ENCODE assay signal across 26 cellular contexts in the genomic region with DNA sequence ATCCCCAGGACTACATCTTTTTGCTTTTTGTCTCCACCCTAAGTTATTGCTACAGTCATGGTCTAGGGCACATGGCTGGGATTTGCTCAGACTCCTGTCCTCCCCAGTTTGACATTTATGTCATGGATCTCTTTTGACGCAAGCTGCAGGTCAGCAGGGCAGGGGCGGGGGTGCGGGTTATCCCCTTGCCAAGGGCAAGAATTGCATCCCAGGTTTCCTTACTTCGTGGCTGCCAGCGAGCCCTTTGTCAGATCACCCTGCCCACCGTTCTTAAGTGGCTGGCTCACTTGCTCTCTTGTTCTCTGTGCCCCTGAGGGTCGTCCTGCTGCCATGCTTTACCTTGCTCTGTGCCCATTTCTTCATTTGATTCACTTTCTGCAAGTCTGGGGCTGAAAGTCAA.
"Had no signal": no experiment of that assay in that cellular context is flagged by ENCODE, and none has a peak within 500 bp of the region (broad histone marks: within the 10 kb centered on the region; RNA-seq: fewer than 3 reads in every experiment).

No MANE protein-coding gene starts in this region.

- ATAC-seq: activated CD4-positive, alpha-beta T cell treated with anti-CD3 and anti-CD28 coated beads for 36 hours; activated T-cell treated with anti-CD3 and anti-CD28 coated beads, Interleukin-2, amount 50 U/mL, for 72 hours; K562 had no signal

- H3K27ac Mint-ChIP-seq: activated CD4-positive, alpha-beta memory T cell treated with anti-CD3 and anti-CD28 coated beads, Interleukin-2, amount 10 ng/mL, durations not matched to agents 7 days and 5 days; activated CD4-positive, alpha-beta T cell treated with anti-CD3 and anti-CD28 coated beads for 36 hours; activated naive CD4-positive, alpha-beta T cell treated with anti-CD3 and anti-CD28 coated beads, Interleukin-2, amount 50 U/mL, for 24 hours; activated T-cell treated with anti-CD3 and anti-CD28 coated beads, Interleukin-2, amount 50 U/mL, for 72 hours; activated T-helper 2 cell treated with anti-CD3 and anti-CD28 coated beads, Interferon-gamma antibody, Interleukin-2, Interleukin-4, amounts not matched to agents 10 μg/mL and 5 μg/mL and 100 μg/mL, durations not matched to agents 14 hours and 24 hours and 36 hours; T-helper 1 cell treated with Interleukin-12 subunit alpha and Interleukin-12 subunit beta and Interleukin-4 antibody, amounts not matched to agents 30 μg/mL and 1 μg/mL, for 36 hours had no signal

- H3K4me3 ChIP-seq: breast epithelium, K562, Peyer's patch, SJSA1 had no signal

- H3K9me3 ChIP-seq: breast epithelium, Peyer's patch, SJSA1 had no signal

- H3K4me1 ChIP-seq: breast epithelium, Peyer's patch, SJSA1 had no signal

- H3K36me3 ChIP-seq: breast epithelium had no signal

- H3K27me3 ChIP-seq: Peyer's patch, SJSA1 had no signal

- H3K4me3 Mint-ChIP-seq: activated CD4-positive, alpha-beta memory T cell treated with anti-CD3 and anti-CD28 coated beads, Interleukin-2, amount 10 ng/mL, durations not matched to agents 7 days and 5 days; activated CD4-positive, alpha-beta T cell treated with anti-CD3 and anti-CD28 coated beads for 36 hours; activated naive CD4-positive, alpha-beta T cell treated with anti-CD3 and anti-CD28 coated beads, Interleukin-2, amount 50 U/mL, for 24 hours; activated T-cell treated with anti-CD3 and anti-CD28 coated beads, Interleukin-2, amount 50 U/mL, for 72 hours; T-helper 1 cell treated with Interleukin-12 subunit alpha and Interleukin-12 subunit beta and Interleukin-4 antibody, amounts not matched to agents 30 μg/mL and 1 μg/mL, for 36 hours had no signal

- H3K27ac ChIP-seq: breast epithelium, Peyer's patch, RWPE1, SJSA1, VCaP had no signal

- H3K4me1 Mint-ChIP-seq: activated CD4-positive, alpha-beta memory T cell treated with anti-CD3 and anti-CD28 coated beads, Interleukin-2, amount 10 ng/mL, durations not matched to agents 7 days and 5 days; activated naive CD4-positive, alpha-beta T cell treated with anti-CD3 and anti-CD28 coated beads, Interleukin-2, amount 50 U/mL, for 24 hours had no signal

- H3K9me3 Mint-ChIP-seq: activated CD4-positive, alpha-beta memory T cell treated with anti-CD3 and anti-CD28 coated beads, Interleukin-2, amount 10 ng/mL, durations not matched to agents 7 days and 5 days; activated naive CD4-positive, alpha-beta T cell treated with anti-CD3 and anti-CD28 coated beads, Interleukin-2, amount 50 U/mL, for 24 hours; activated T-cell treated with anti-CD3 and anti-CD28 coated beads, Interleukin-2, amount 50 U/mL, for 72 hours; activated T-helper 2 cell treated with anti-CD3 and anti-CD28 coated beads, Interferon-gamma antibody, Interleukin-2, Interleukin-4, amounts not matched to agents 10 μg/mL and 5 μg/mL and 100 μg/mL, durations not matched to agents 14 hours and 24 hours and 36 hours; T-helper 1 cell treated with Interleukin-12 subunit alpha and Interleukin-12 subunit beta and Interleukin-4 antibody, amounts not matched to agents 30 μg/mL and 1 μg/mL, for 36 hours had no signal

- DNase-seq: activated CD4-positive, alpha-beta memory T cell treated with anti-CD3 and anti-CD28 coated beads, Interleukin-2, amount 10 ng/mL, durations not matched to agents 7 days and 5 days; activated CD4-positive, alpha-beta T cell treated with anti-CD3 and anti-CD28 coated beads for 36 hours; activated CD4-positive, alpha-beta T cell treated with anti-CD3 and anti-CD28 coated beads, Interleukin-2, amount 50 U/mL, for 1 hour; activated CD4-positive, CD25-positive, alpha-beta regulatory T cell; activated CD8-positive, alpha-beta memory T cell treated with anti-CD3 and anti-CD28 coated beads, Interleukin-2, amount 50 U/mL, for 4 hours; activated naive CD4-positive, alpha-beta T cell; activated T-cell treated with anti-CD3 and anti-CD28 coated beads, Interleukin-2, amount 50 U/mL, for 72 hours; Karpas-422; MM.1S; NCI-H1105; NCI-H1436; NCI-H1694 treated with DMSO at 0.1 percent for 48 hours; NCI-H2029 treated with DMSO at 0.1 percent for 48 hours; NCI-H446; NCI-H524; Right ventricle myocardium superior; T-helper 9 cell had no signal

- H3K27me3 Mint-ChIP-seq: activated CD4-positive, alpha-beta memory T cell treated with anti-CD3 and anti-CD28 coated beads, Interleukin-2, amount 10 ng/mL, durations not matched to agents 7 days and 5 days; activated CD4-positive, alpha-beta T cell treated with anti-CD3 and anti-CD28 coated beads for 36 hours; activated naive CD4-positive, alpha-beta T cell treated with anti-CD3 and anti-CD28 coated beads, Interleukin-2, amount 50 U/mL, for 24 hours had no signal
